Comparison of ENCODE assay signal across 8 cellular contexts in genomic region chr11:67955461-67956007, GRCh38. TPM values are rescaled to one million over a fixed set of nuclear protein-coding genes. Genes with fewer than 3 reads are reported as not detected.
DNase-seq lines count a peak whose midpoint lies in the region; ATAC-seq, FAIRE-seq and TF ChIP-seq lines count a peak whose summit lies in the region.
"Not testable (repeated sequence)": the region's sequence is repeated elsewhere in the genome, so short reads cannot be mapped to it uniquely, and the experiment has no call there.

No MANE protein-coding gene starts in this region.

- peak overlapping the region; percentile 90; the same call in 1 of the 2 replicates for H2AFZ ChIP-seq in SK-N-SH (ENCODE audit: low read depth)
- not testable (repeated sequence) for H2AFZ ChIP-seq in HepG2 (ENCODE audit: low read length)

- H3K9me3 Mint-ChIP-seq in endodermal cell: not testable (repeated sequence)

- not testable (repeated sequence) for H3K79me2 ChIP-seq in SK-N-SH (ENCODE audit: insufficient read depth); HepG2 (ENCODE audit: insufficient read depth, low read length)

- peak overlapping the region; percentile 35 for H3K4me3 ChIP-seq in GM12864 (ENCODE audit: low read depth, low read length)
- H3K4me3 ChIP-seq in SK-N-SH (ENCODE audit: low read depth in 2 of 2, low read length in 1 of 2): peak overlapping the region; percentile 44 to 58; a peak in 3 of 4 replicates
- peak overlapping the region; percentile 73 for H3K4me3 ChIP-seq in endodermal cell (ENCODE audit: low read length)
- peak overlapping the region; percentile 40 to 46 (median 45); a peak in 4 of 6 replicates for H3K4me3 ChIP-seq in HepG2 (replicated peaks in 1 of 3; ENCODE audit: insufficient read depth in 1 of 3, low read depth in 2 of 3, low read length in 3 of 3)
- peak overlapping the region; percentile 50 to 60 for H3K4me3 ChIP-seq in small intestine (ENCODE audit: low read depth in 1 of 2, low read length in 2 of 2)

- not testable (repeated sequence) for FAIRE-seq in HepG2 (lab: Jason Lieb, UNC); small intestine (lab: Jason Lieb, UNC); urothelium cell line (lab: Jason Lieb, UNC)

- peak; percentile 55 for TF ChIP-seq RAD21 in SK-N-SH (IDR thresholded peaks at IDR 0.05; ENCODE audit: low read length)
- not testable (repeated sequence) for TF ChIP-seq RAD21 in HepG2 (CRISPR knock-in tag; IDR thresholded peaks at IDR 0.05)

- H3K4me1 ChIP-seq in SK-N-SH (ENCODE audit: control insufficient read depth in 1 of 2, insufficient read depth in 2 of 2, low read depth in 1 of 2, low read length in 1 of 2); endodermal cell (ENCODE audit: control insufficient read depth, insufficient read depth, low read length); HepG2 (ENCODE audit: insufficient read depth, low read length); small intestine (ENCODE audit: control insufficient read depth in 2 of 2, insufficient read depth in 1 of 2, low read depth in 1 of 2, low read length in 1 of 2): not testable (repeated sequence)

- DNase-seq in GM12864 (ENCODE audit: low read depth): not testable (repeated sequence)
- peak; percentile 39 for DNase-seq in NCI-H1105 (lab: John Stamatoyannopoulos, UW)
- DNase-seq in SK-N-SH: peak; percentile 93
- peak; percentile 67 for DNase-seq in activated T-helper 1 cell treated with Interleukin-2 at 50 U/mL for 16 hours (ENCODE audit: low read depth)
- peak; percentile 93 for DNase-seq in endodermal cell
- peak; percentile 17 for DNase-seq in HepG2 (ENCODE audit: low spot score)
- DNase-seq in small intestine: peak; percentile 62
- DNase-seq in urothelium cell line (ENCODE audit: low spot score): peak; percentile 87

- not testable (repeated sequence) for H3K9me3 ChIP-seq in SK-N-SH; endodermal cell (ENCODE audit: control insufficient read depth, low read length); HepG2 (ENCODE audit: low read length); small intestine (ENCODE audit: control insufficient read depth, low read depth)

- peak; percentile 96 for ATAC-seq in HepG2

- H3K4me2 ChIP-seq in SK-N-SH: peak overlapping the region; percentile 83
- H3K4me2 ChIP-seq in HepG2 (ENCODE audit: low read depth, low read length): peak overlapping the region; percentile 72

- H3K36me3 Mint-ChIP-seq in endodermal cell (ENCODE audit: low read depth): not testable (repeated sequence)

- TF ChIP-seq POLR2A in HepG2 (IDR thresholded peaks at IDR 0.05; ENCODE audit: insufficient read depth in 1 of 2, low read depth in 2 of 2, low read length in 2 of 2): not testable (repeated sequence)

- in situ Hi-C loops in HepG2 (cut with HindIII; ENCODE audit: extremely low pct_ligation_motif_present, low pct_unique_long_range_greater_than_20kb): not testable (repeated sequence)

- H3K4me1 Mint-ChIP-seq in endodermal cell: not testable (repeated sequence)

- not testable (repeated sequence) for TF ChIP-seq EP300 in SK-N-SH (IDR thresholded peaks at IDR 0.05; ENCODE audit: borderline replicate concordance in 1 of 2, low read depth in 1 of 2, low read length in 1 of 2); HepG2 (IDR thresholded peaks at IDR 0.05; ENCODE audit: low read depth in 2 of 2, low read length in 2 of 2); HepG2 (CRISPR knock-in tag; IDR thresholded peaks at IDR 0.05; ENCODE audit: borderline replicate concordance)

- H3K4me3 Mint-ChIP-seq in endodermal cell: peak overlapping the region; percentile 65

- POLR2A ChIA-PET in SK-N-SH (lab: Yijun Ruan, JAX); HepG2 (lab: Yijun Ruan, JAX): not testable (repeated sequence)

- not testable (repeated sequence) for H3K9ac ChIP-seq in SK-N-SH; endodermal cell (ENCODE audit: extremely low read depth, low read length, poor library complexity, severe bottlenecking); HepG2 (ENCODE audit: insufficient read depth, low read depth, low read length)

- H3F3A ChIP-seq in SK-N-SH (replicated peaks; ENCODE audit: insufficient read depth): not testable (repeated sequence)

- 3% methylated on average over 19 of the region's 57 CpGs for WGBS in SK-N-SH (ENCODE audit: low lambda C conversion rate)
- 0 to 1% methylated on average over 9 to 57 of the region's 57 CpGs for WGBS in endodermal cell (ENCODE audit: insufficient coverage in 1 of 2, insufficient read length in 1 of 2), 2 experiments
- 4% methylated on average over 9 of the region's 57 CpGs for WGBS in HepG2 (ENCODE audit: low lambda C conversion rate)
- 0 to 2% (median 0%) methylated on average over 20 to 57 of the region's 57 CpGs for WGBS in small intestine, 3 donors

- TF ChIP-seq CTCF in GM12864 (IDR thresholded peaks at IDR 0.05; ENCODE audit: low read depth, low read length, missing control alignments) (peak; percentile 67), SK-N-SH (IDR thresholded peaks at IDR 0.05) (peak; percentile 51), endodermal cell (conservative IDR thresholded peaks at IDR 0.05) (peak; percentile 85), HepG2 (CRISPR knock-in tag; IDR thresholded peaks at IDR 0.05) (peak; percentile 67)

- not testable (repeated sequence) for H4K20me1 ChIP-seq in SK-N-SH (ENCODE audit: insufficient read depth); HepG2 (ENCODE audit: insufficient read depth, low read length)

- H3K27ac Mint-ChIP-seq in endodermal cell: not testable (repeated sequence)

- H3K36me3 ChIP-seq in SK-N-SH (replicated peaks in 1 of 2; ENCODE audit: control insufficient read depth in 1 of 2, insufficient read depth in 2 of 2, low read length in 1 of 2); endodermal cell (ENCODE audit: control insufficient read depth, insufficient read depth, low read length); HepG2 (replicated peaks in 1 of 2; ENCODE audit: control insufficient read depth in 1 of 2, insufficient read depth in 2 of 2, low read length in 2 of 2); small intestine (ENCODE audit: control insufficient read depth in 2 of 2, insufficient read depth in 2 of 2, low read length in 2 of 2): not testable (repeated sequence)

- intact Hi-C loops in HepG2 (cut with micrococcal nuclease; ENCODE audit: unreplicated experiment): not testable (repeated sequence)

- H3K27ac ChIP-seq in SK-N-SH (ENCODE audit: low read depth in 2 of 2, low read length in 1 of 2); endodermal cell (ENCODE audit: low read depth, low read length); HepG2 (ENCODE audit: extremely low read length, insufficient read depth, low read length): not testable (repeated sequence)
- peak overlapping the region in 1 of 2 donors; percentile 44 for H3K27ac ChIP-seq in small intestine (ENCODE audit: low read depth in 1 of 2, low read length in 1 of 2)

- not testable (repeated sequence) for H3K27me3 ChIP-seq in SK-N-SH (ENCODE audit: insufficient read depth); HepG2 (ENCODE audit: control insufficient read depth in 1 of 2, insufficient read depth in 2 of 2, low read length in 2 of 2); small intestine (ENCODE audit: control insufficient read depth in 2 of 2, insufficient read depth in 2 of 2, low read length in 2 of 2)
- H3K27me3 ChIP-seq in endodermal cell (ENCODE audit: control insufficient read depth, insufficient read depth, low read length, poor library complexity, severe bottlenecking): peaks cover 17% of the 10 kb centered on the region

- CTCF ChIA-PET in SK-N-SH (lab: Yijun Ruan, JAX): interaction anchor here (0.6 to 2.1 kb wide), 19 partner anchors 8 to 450 kb away, joined by 3 to 6 read pairs (median 4); partner anchors contain the start of gene PITPNM1
- CTCF ChIA-PET in HepG2 (lab: Yijun Ruan, JAX; ENCODE audit: low intra/inter-chr PET ratio, low total read pairs): interaction anchor here (1.4 kb wide), 1 partner anchor 108 kb away, joined by 3 read pairs; no protein-coding TSS in a partner anchor

- H3K27me3 Mint-ChIP-seq in endodermal cell (ENCODE audit: insufficient read depth): peaks cover 44% of the 10 kb centered on the region

- not testable (repeated sequence) for BruUV-seq in HepG2 (replicated peaks; lab: Mats Ljungman, UMichigan)

- not testable (repeated sequence) for H3K9me2 ChIP-seq in SK-N-SH

RNA-seq across cellular contexts. Expression of gene UNC93B1, which starts 48.4 kb away (rescaled TPM):
- 28.9 and 30.9 TPM in 2 replicates for polyA plus RNA-seq in SK-N-SH (2012; rRNA removed)
- polyA plus RNA-seq in SK-N-SH (2012; cell fraction: cytosol; rRNA removed): 9.1 and 18.1 TPM in 2 replicates
- polyA plus RNA-seq in SK-N-SH (2012; cell fraction: nucleus; rRNA removed): 85.6 and 104 TPM in 2 replicates
- total RNA-seq in endodermal cell: 10 to 100 TPM; 27.1 to 32.0 TPM
- polyA plus RNA-seq in endodermal cell (2013, experiment 1 of 2): 13.6 TPM
- 10.8 TPM for polyA plus RNA-seq in endodermal cell (2013, experiment 2 of 2)
- total RNA-seq in HepG2 (2016; rRNA removed; fragmentation: Illumina TruSeq; extraction: Trizol): 2.3 and 8.8 TPM in 2 replicates
- 3.9 and 4.4 TPM in 2 replicates for total RNA-seq in HepG2 (2016; cell fraction: cytosol; rRNA removed; fragmentation: Illumina TruSeq; extraction: Trizol; ENCODE audit: low read depth)
- 2.9 and 9.2 TPM in 2 replicates for total RNA-seq in HepG2 (2016; cell fraction: insoluble cytoplasmic fraction; rRNA removed; fragmentation: Illumina TruSeq; extraction: Trizol)
- total RNA-seq in HepG2 (2016; cell fraction: membrane; rRNA removed; fragmentation: Illumina TruSeq; extraction: Trizol): 4.6 and 5.3 TPM in 2 replicates
- 10.8 and 10.9 TPM in 2 replicates for total RNA-seq in HepG2 (2016; cell fraction: nucleus; rRNA removed; fragmentation: Illumina TruSeq; extraction: Trizol)
- 18.9 and 25.3 TPM in 2 replicates for polyA plus RNA-seq in HepG2 (2011; rRNA removed)
- polyA plus RNA-seq in HepG2 (2011; cell fraction: cytosol; rRNA removed): 14.1 and 18.0 TPM in 2 replicates
- 71.1 and 107 TPM in 2 replicates for polyA plus RNA-seq in HepG2 (2011; cell fraction: nucleus; rRNA removed)
- 8.1 and 8.5 TPM in 2 replicates for polyA plus RNA-seq in HepG2 (2012)
- 1.5 and 2.4 TPM in 2 replicates for polyA plus RNA-seq in HepG2 (2016; cell fraction: cytosol; fragmentation: Illumina TruSeq; extraction: Trizol; ENCODE audit: low read depth)
- polyA plus RNA-seq in HepG2 (2016; cell fraction: insoluble cytoplasmic fraction; fragmentation: Illumina TruSeq; extraction: Trizol; ENCODE audit: low read depth): 2.4 and 2.7 TPM in 2 replicates
- polyA plus RNA-seq in HepG2 (2016; cell fraction: membrane; fragmentation: Illumina TruSeq; extraction: Trizol; ENCODE audit: low read depth): 3.0 and 3.2 TPM in 2 replicates
- polyA plus RNA-seq in HepG2 (2016; cell fraction: nucleus; fragmentation: Illumina TruSeq; extraction: Trizol; ENCODE audit: insufficient read depth, low read depth): 17.9 and 19.5 TPM in 2 replicates
- 56.7 and 87.2 TPM in 2 replicates for polyA minus RNA-seq in HepG2 (2011; rRNA and poly(A)+ RNA removed; ENCODE audit: low replicate concordance)
- 10.2 and 12.8 TPM in 2 replicates for polyA minus RNA-seq in HepG2 (2011; cell fraction: cytosol; rRNA and poly(A)+ RNA removed)
- 7.0 and 9.1 TPM in 2 replicates for polyA minus RNA-seq in HepG2 (2011; cell fraction: nucleus; rRNA and poly(A)+ RNA removed)
- 10 to 100 TPM; 37.9 to 82.1 (median 45.0) TPM for polyA plus RNA-seq in small intestine

RNA-seq across cellular contexts. Expression of gene ALDH3B1, which starts 54.6 kb away (rescaled TPM):
- polyA plus RNA-seq in SK-N-SH (2012; rRNA removed) (14.9 and 15.9 TPM in 2 replicates), HepG2 (2011; rRNA removed) (5.1 and 6.7 TPM in 2 replicates), small intestine (10 to 100 TPM; 14.4 to 25.1 (median 18.1) TPM)
- polyA plus RNA-seq in SK-N-SH (2012; cell fraction: cytosol; rRNA removed): 6.7 and 10.3 TPM in 2 replicates
- 20.7 and 23.3 TPM in 2 replicates for polyA plus RNA-seq in SK-N-SH (2012; cell fraction: nucleus; rRNA removed)
- total RNA-seq in endodermal cell (under 1 TPM in 1 of 2 donors, not detected in 1; 0.11 TPM), HepG2 (2016; rRNA removed; fragmentation: Illumina TruSeq; extraction: Trizol) (4.0 and 4.5 TPM in 2 replicates)
- polyA plus RNA-seq in endodermal cell (2013, experiment 1 of 2): 0.64 TPM
- polyA plus RNA-seq in endodermal cell (2013, experiment 2 of 2): 0.41 TPM
- 0.62 and 0.91 TPM in 2 replicates for total RNA-seq in HepG2 (2016; cell fraction: cytosol; rRNA removed; fragmentation: Illumina TruSeq; extraction: Trizol; ENCODE audit: low read depth)
- 4.3 and 4.5 TPM in 2 replicates for total RNA-seq in HepG2 (2016; cell fraction: insoluble cytoplasmic fraction; rRNA removed; fragmentation: Illumina TruSeq; extraction: Trizol)
- total RNA-seq in HepG2 (2016; cell fraction: membrane; rRNA removed; fragmentation: Illumina TruSeq; extraction: Trizol): 2.2 and 2.4 TPM in 2 replicates
- 1.6 and 2.1 TPM in 2 replicates for total RNA-seq in HepG2 (2016; cell fraction: nucleus; rRNA removed; fragmentation: Illumina TruSeq; extraction: Trizol)
- 2.8 and 5.9 TPM in 2 replicates for polyA plus RNA-seq in HepG2 (2011; cell fraction: cytosol; rRNA removed)
- polyA plus RNA-seq in HepG2 (2011; cell fraction: nucleus; rRNA removed): 5.1 and 6.8 TPM in 2 replicates
- 2.1 and 3.2 TPM in 2 replicates for polyA plus RNA-seq in HepG2 (2012)
- 0.81 and 0.85 TPM in 2 replicates for polyA plus RNA-seq in HepG2 (2016; cell fraction: cytosol; fragmentation: Illumina TruSeq; extraction: Trizol; ENCODE audit: low read depth)
- 4.5 and 4.7 TPM in 2 replicates for polyA plus RNA-seq in HepG2 (2016; cell fraction: insoluble cytoplasmic fraction; fragmentation: Illumina TruSeq; extraction: Trizol; ENCODE audit: low read depth)
- 1.9 and 2.1 TPM in 2 replicates for polyA plus RNA-seq in HepG2 (2016; cell fraction: membrane; fragmentation: Illumina TruSeq; extraction: Trizol; ENCODE audit: low read depth)
- 4.1 and 4.6 TPM in 2 replicates for polyA plus RNA-seq in HepG2 (2016; cell fraction: nucleus; fragmentation: Illumina TruSeq; extraction: Trizol; ENCODE audit: insufficient read depth, low read depth)
- 7.3 and 37.4 TPM in 2 replicates for polyA minus RNA-seq in HepG2 (2011; rRNA and poly(A)+ RNA removed; ENCODE audit: low replicate concordance)
- polyA minus RNA-seq in HepG2 (2011; cell fraction: cytosol; rRNA and poly(A)+ RNA removed): 2.2 and 3.3 TPM in 2 replicates
- 1.6 and 3.1 TPM in 2 replicates for polyA minus RNA-seq in HepG2 (2011; cell fraction: nucleus; rRNA and poly(A)+ RNA removed)
